In the genomic region with DNA sequence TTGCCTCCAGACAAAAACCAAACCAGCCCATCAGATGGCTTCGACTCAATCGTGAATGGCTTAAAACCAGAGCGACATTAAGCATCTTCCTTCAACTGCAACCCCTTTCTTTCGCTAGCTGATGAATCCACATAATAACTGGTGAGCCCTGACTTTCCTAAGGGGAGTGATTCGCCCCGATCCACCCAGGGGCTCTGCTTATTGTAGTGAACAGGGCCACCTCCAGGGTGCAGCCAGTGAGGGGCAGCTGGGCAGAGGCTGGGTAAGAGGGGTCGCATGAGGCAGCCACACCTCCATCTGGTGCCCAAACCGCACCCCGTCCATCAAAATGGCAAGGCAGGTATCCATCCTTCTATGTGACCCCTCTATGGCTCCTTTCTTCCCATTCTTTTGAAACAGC, we compare ENCODE assay signal across 19 cellular contexts. TPM values are rescaled to one million over a fixed set of nuclear protein-coding genes. Genes with fewer than 3 reads are reported as not detected.
DNase-seq lines count a peak whose midpoint lies in the region; ATAC-seq and TF ChIP-seq lines count a peak whose summit lies in the region.
"Had no signal": no experiment of that assay in that cellular context is flagged by ENCODE, and none has a peak within 500 bp of the region (broad histone marks: within the 10 kb centered on the region; RNA-seq: fewer than 3 reads in every experiment).

No MANE protein-coding gene starts in this region.

- no peak for TF ChIP-seq CTCF in brain (conservative IDR thresholded peaks at IDR 0.05)
- TF ChIP-seq CTCF in tibial nerve (IDR thresholded peaks at IDR 0.05): no peak
- no peak for TF ChIP-seq CTCF in spleen (IDR thresholded peaks at IDR 0.05 in 8 of 11, conservative IDR thresholded peaks at IDR 0.05 in 3 of 11)

- H3K36me3 Mint-ChIP-seq in brain: peaks cover 15% of the 10 kb centered on the region
- peaks cover 9% of the 10 kb centered on the region for H3K36me3 Mint-ChIP-seq in memory B cell

- peaks cover 3% of the 10 kb centered on the region for H3K27me3 Mint-ChIP-seq in brain
- H3K27me3 Mint-ChIP-seq in memory B cell: no peaks in the 10 kb centered on the region
- H3K27me3 Mint-ChIP-seq: activated naive CD8-positive, alpha-beta T cell treated with anti-CD3 and anti-CD28 coated beads, Interleukin-2, amount 50 U/mL, for 24 hours; effector memory CD8-positive, alpha-beta T cell had no signal

- peak overlapping the region in 4 of 5 experiments; percentile 13 to 77 (median 46) for H3K27ac Mint-ChIP-seq in brain
- H3K27ac Mint-ChIP-seq in memory B cell: peak overlapping the region; percentile 16
- H3K27ac Mint-ChIP-seq: effector memory CD8-positive, alpha-beta T cell had no signal

- no peaks in the 10 kb centered on the region for H3K9me3 ChIP-seq in HUES48 (ENCODE audit: control insufficient read depth, insufficient read depth, low read length)
- peaks cover 0 to 9% (median 0%) of the 10 kb centered on the region in 4 donors for H3K9me3 ChIP-seq in tibial nerve
- H3K9me3 ChIP-seq in spleen: peaks cover 0 to 9% (median 5%) of the 10 kb centered on the region in 8 donors

- ATAC-seq in memory B cell (ENCODE audit: low read depth): no peak
- ATAC-seq: effector memory CD8-positive, alpha-beta T cell had no signal

- H3K4me3 Mint-ChIP-seq in brain (no peak overlapping the region), memory B cell (no peak overlapping the region)
- H3K4me3 Mint-ChIP-seq: activated naive CD8-positive, alpha-beta T cell treated with anti-CD3 and anti-CD28 coated beads, Interleukin-2, amount 50 U/mL, for 24 hours; effector memory CD8-positive, alpha-beta T cell had no signal

- no peak for TF ChIP-seq POLR2A in tibial nerve (IDR thresholded peaks at IDR 0.05)
- no peak for TF ChIP-seq POLR2A in spleen (IDR thresholded peaks at IDR 0.05)

- peaks cover 0 to 9% (median 4%) of the 10 kb centered on the region in 5 experiments for H3K9me3 Mint-ChIP-seq in brain
- peaks cover 3% of the 10 kb centered on the region for H3K9me3 Mint-ChIP-seq in memory B cell
- H3K9me3 Mint-ChIP-seq: activated naive CD8-positive, alpha-beta T cell treated with anti-CD3 and anti-CD28 coated beads, Interleukin-2, amount 50 U/mL, for 24 hours; effector memory CD8-positive, alpha-beta T cell had no signal

- H3K4me1 Mint-ChIP-seq in brain: peaks cover 39% of the 10 kb centered on the region
- H3K4me1 Mint-ChIP-seq in memory B cell: no peaks in the 10 kb centered on the region

- no peak for TF ChIP-seq EP300 in tibial nerve (IDR thresholded peaks at IDR 0.05)

- no peaks in the 10 kb centered on the region for H3K36me3 ChIP-seq in HUES48 (ENCODE audit: control insufficient read depth, insufficient read depth, low read length)
- peaks cover 0 to 47% (median 0%) of the 10 kb centered on the region in 3 donors for H3K36me3 ChIP-seq in tibial nerve
- H3K36me3 ChIP-seq in spleen: peaks cover 0 to 28% (median 3%) of the 10 kb centered on the region in 6 donors
- H3K36me3 ChIP-seq: cardiac muscle cell had no signal

- H3K9ac ChIP-seq in HUES48 (ENCODE audit: low read depth, low read length): no peak overlapping the region

- intact Hi-C loops in spleen (cut with DNase I; ENCODE audit: low total_unique reads): no loop called here

- no peaks in the 10 kb centered on the region for H3K27me3 ChIP-seq in HUES48 (ENCODE audit: control insufficient read depth, insufficient read depth, low read length)
- H3K27me3 ChIP-seq in tibial nerve: no peaks in the 10 kb centered on the region
- H3K27me3 ChIP-seq in spleen (replicated peaks in 1 of 7): no peaks in the 10 kb centered on the region
- H3K27me3 ChIP-seq: cardiac muscle cell had no signal

- 94% methylated on average over 9 of the region's 9 CpGs for WGBS in tibial nerve, 2 donors
- 89 to 97% (median 94%) methylated on average over 9 of the region's 9 CpGs for WGBS in spleen, 5 donors

- H3K4me1 ChIP-seq in HUES48 (ENCODE audit: control insufficient read depth, insufficient read depth, low read length): peaks cover 37% of the 10 kb centered on the region
- peaks cover 0 to 19% (median 9%) of the 10 kb centered on the region in 4 donors for H3K4me1 ChIP-seq in tibial nerve
- H3K4me1 ChIP-seq in spleen: peaks cover 0 to 5% (median 0%) of the 10 kb centered on the region in 6 donors

- peak overlapping the region; percentile 50 for H3K27ac ChIP-seq in HUES48 (ENCODE audit: low read depth, low read length)
- H3K27ac ChIP-seq in tibial nerve: peak overlapping the region in 3 of 4 donors; percentile 54 to 84 (median 76)
- no peak overlapping the region for H3K27ac ChIP-seq in spleen
- H3K27ac ChIP-seq: cardiac muscle cell had no signal

- H3K4me3 ChIP-seq in HUES48 (ENCODE audit: low read depth, low read length) (no peak overlapping the region), tibial nerve (no peak overlapping the region), spleen (no peak overlapping the region)
- H3K4me3 ChIP-seq: cardiac muscle cell had no signal

- DNase-seq in memory B cell (ENCODE audit: low spot score in 2 of 2) (no peak), tibial nerve (ENCODE audit: low spot score in 2 of 2) (no peak), DMS53 (lab: John Stamatoyannopoulos, UW) (no peak), spleen (no peak)
- no peak for DNase-seq in activated effector memory CD4-positive, alpha-beta T cell treated with Interleukin-2 at 50 U/mL for 16 hours
- DNase-seq: activated naive CD8-positive, alpha-beta T cell treated with anti-CD3 and anti-CD28 coated beads, Interleukin-2, amount 50 U/mL, for 24 hours; effector memory CD8-positive, alpha-beta T cell; GDM1; hypothalamus; Kasumi-1; NCI-H1105 treated with DMSO at 0.1 percent for 48 hours; NCI-H748 treated with DMSO at 0.1 percent for 48 hours; stimulated activated naive CD4-positive, alpha-beta T cell treated with Interleukin-2 at 50 U/mL for 16 hours; T-helper 9 cell had no signal

RNA-seq across cellular contexts. Expression of a gene that starts 38.0 kb away (rescaled TPM):
- polyA plus RNA-seq in brain (ENCODE audit: insufficient read depth, low read depth, low replicate concordance) (8.8 TPM), spleen (10 to 100 TPM in 2 of 3 donors, 1 to 10 TPM in 1; 9.8 to 11.1 (median 10.1) TPM)
- total RNA-seq in tibial nerve (10 to 100 TPM; 25.1 to 66.6 (median 32.0) TPM), spleen (10 to 100 TPM; 10.9 to 20.9 (median 17.4) TPM)

RNA-seq across cellular contexts. Expression of a gene that starts 43.6 kb away (rescaled TPM):
- polyA plus RNA-seq in brain (ENCODE audit: insufficient read depth, low read depth, low replicate concordance) (0.31 TPM), spleen (1 to 10 TPM in 2 of 3 donors, under 1 TPM in 1; 0.90 to 3.9 (median 1.1) TPM)
- total RNA-seq in tibial nerve (1 to 10 TPM in 2 of 4 donors, under 1 TPM in 2; 0.66 to 6.7 (median 1.1) TPM), spleen (1 to 10 TPM in 1 of 7 donors, under 1 TPM in 4, not detected in 2; 0.34 to 1.4 (median 0.82) TPM)
- total RNA-seq: activated CD8-positive, alpha-beta memory T cell treated with anti-CD3 and anti-CD28 coated beads for 36 hours had no signal
- polyA plus RNA-seq: BJ had no signal

Comparison
In these comparisons a context has a peak if more than half of its experiments do, and no peak if none do; other contexts are left out.
1. H3K27ac ChIP-seq: peak in HUES48 (single experiment) and tibial nerve (3 of 4); none in spleen (0 of 8).